1 cellular context compared by ENCODE assay signal in genomic region chr14:22973217-22974032, GRCh38.
TF ChIP-seq lines count a peak whose summit lies in the region.

No MANE protein-coding gene starts in this region.

TF ChIP-seq in HEK293, 187 proteins besides CTCF, POLR2A, EP300 and RAD21 (continued from another document):
- no peak for TF ChIP-seq ZNF292 (tag by site-specific recombination; IDR thresholded peaks at IDR 0.05; ENCODE audit: borderline replicate concordance, low read depth)
- TF ChIP-seq ZBTB17 (tag by site-specific recombination; IDR thresholded peaks at IDR 0.05): peak; percentile 25; the same call in 1 of the 2 replicates
- no peak for TF ChIP-seq ZNF701 (tag by site-specific recombination; IDR thresholded peaks at IDR 0.05)
- TF ChIP-seq KLF17 (tag by site-specific recombination; IDR thresholded peaks at IDR 0.05): no peak
- TF ChIP-seq ZNF600 (tag by site-specific recombination; IDR thresholded peaks at IDR 0.05): peak; percentile 59; the same call in 1 of the 2 replicates
- no peak for TF ChIP-seq ZNF792 (tag by site-specific recombination; IDR thresholded peaks at IDR 0.05)
- no peak for TF ChIP-seq ZNF157 (tag by site-specific recombination; IDR thresholded peaks at IDR 0.05)
- TF ChIP-seq ZBTB48 (tag by site-specific recombination; IDR thresholded peaks at IDR 0.05): peak; percentile 84
- no peak for TF ChIP-seq SCRT2 (tag by site-specific recombination; IDR thresholded peaks at IDR 0.05)
- no peak for TF ChIP-seq ZNF146 (tag by site-specific recombination; IDR thresholded peaks at IDR 0.05)
- no peak for TF ChIP-seq GLI4 (tag by site-specific recombination; IDR thresholded peaks at IDR 0.05)
- no peak for TF ChIP-seq ZNF664 (tag by site-specific recombination; IDR thresholded peaks at IDR 0.05)
- no peak for TF ChIP-seq ZNF138 (tag by site-specific recombination; IDR thresholded peaks at IDR 0.05; ENCODE audit: borderline replicate concordance)
- peak; percentile 64; the same call in 1 of the 2 replicates for TF ChIP-seq ZNF366 (tag by site-specific recombination; conservative IDR thresholded peaks at IDR 0.05)
- no peak for TF ChIP-seq ZNF473 (tag by site-specific recombination; IDR thresholded peaks at IDR 0.05)
- peak; percentile 77 for TF ChIP-seq PRDM1 (tag by site-specific recombination; IDR thresholded peaks at IDR 0.05)
